ENCODE assay signal across 8 cellular contexts in the genomic region with DNA sequence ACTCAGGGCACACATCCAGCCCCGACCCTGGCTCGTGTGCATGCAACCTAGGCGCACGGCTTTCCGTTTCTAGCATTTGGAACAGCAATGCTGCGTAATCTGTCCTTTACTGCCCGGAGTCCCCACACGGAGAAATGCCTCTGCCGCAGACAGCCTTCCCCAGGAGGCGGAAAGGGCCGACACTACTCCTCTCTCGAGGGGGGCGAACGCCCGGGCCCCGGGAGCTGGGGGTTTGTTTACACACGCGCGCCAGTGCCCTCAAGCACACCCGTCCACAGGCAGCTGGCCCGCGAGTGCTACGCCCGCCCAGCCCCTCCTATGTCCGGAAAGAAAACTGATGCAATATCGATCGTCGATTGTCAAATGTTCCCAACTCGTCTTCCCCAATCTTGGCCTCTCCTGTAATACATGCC. TPM values are rescaled to one million over a fixed set of nuclear protein-coding genes. Genes with fewer than 3 reads are reported as not detected.
DNase-seq lines count a peak whose midpoint lies in the region; ATAC-seq lines count a peak whose summit lies in the region.

No MANE protein-coding gene starts in this region.

- H3K9me3 ChIP-seq in endocrine pancreas (ENCODE audit: control insufficient read depth, low read length), result no peaks in the 10 kb centered on the region

- peaks cover 52% of the 10 kb centered on the region for H3K36me3 Mint-ChIP-seq in activated CD4-positive, alpha-beta T cell treated with anti-CD3 and anti-CD28 coated beads for 36 hours (ENCODE audit: low read depth)
- H3K36me3 Mint-ChIP-seq in stimulated activated naive CD8-positive, alpha-beta T cell treated with anti-CD3 and anti-CD28 coated beads, Interleukin-15, Interleukin-2, amounts not matched to agents 100 ng/mL and 50 ng/mL, for 24 hours (ENCODE audit: low read depth), result peaks cover 52% of the 10 kb centered on the region

- ATAC-seq in HG02623 (IDR thresholded peaks at IDR 0.05; ENCODE audit: unreplicated experiment), result peak; percentile 9
- ATAC-seq in activated CD4-positive, alpha-beta T cell treated with anti-CD3 and anti-CD28 coated beads for 36 hours, result peak; percentile 38

- H3K4me1 ChIP-seq in endocrine pancreas (ENCODE audit: control insufficient read depth, insufficient read depth, low read length), result peaks cover 14% of the 10 kb centered on the region

- peak overlapping the region; percentile 97 for H3K27ac Mint-ChIP-seq in activated CD4-positive, alpha-beta T cell treated with anti-CD3 and anti-CD28 coated beads for 36 hours
- H3K27ac Mint-ChIP-seq in stimulated activated naive CD8-positive, alpha-beta T cell treated with anti-CD3 and anti-CD28 coated beads, Interleukin-15, Interleukin-2, amounts not matched to agents 100 ng/mL and 50 ng/mL, for 24 hours, result peak overlapping the region; percentile 100

- POLR2A ChIA-PET in activated CD4-positive, alpha-beta T cell treated with anti-CD3 and anti-CD28 coated beads for 36 hours (lab: Charles Lee), result interaction anchor here (0.5 to 2.3 kb wide), 8 partner anchors 10 to 382 kb away, joined by 3 to 18 read pairs (median 3); partner anchors contain the start of genes SCAF11 and SLC38A1

- peak overlapping the region; percentile 65 for H3K9ac ChIP-seq in endocrine pancreas (ENCODE audit: control insufficient read depth, insufficient read depth, low read length)

- no peaks in the 10 kb centered on the region for H3K9me3 Mint-ChIP-seq in activated CD4-positive, alpha-beta T cell treated with anti-CD3 and anti-CD28 coated beads for 36 hours (ENCODE audit: low read depth)
- no peaks in the 10 kb centered on the region for H3K9me3 Mint-ChIP-seq in stimulated activated naive CD8-positive, alpha-beta T cell treated with anti-CD3 and anti-CD28 coated beads, Interleukin-15, Interleukin-2, amounts not matched to agents 100 ng/mL and 50 ng/mL, for 24 hours

- no peaks in the 10 kb centered on the region for H3K36me3 ChIP-seq in endocrine pancreas (ENCODE audit: control insufficient read depth, insufficient read depth, low read length)

- H3K4me1 Mint-ChIP-seq in activated CD4-positive, alpha-beta T cell treated with anti-CD3 and anti-CD28 coated beads for 36 hours, result peaks cover 56% of the 10 kb centered on the region
- H3K4me1 Mint-ChIP-seq in stimulated activated naive CD8-positive, alpha-beta T cell treated with anti-CD3 and anti-CD28 coated beads, Interleukin-15, Interleukin-2, amounts not matched to agents 100 ng/mL and 50 ng/mL, for 24 hours (ENCODE audit: low read depth), result peaks cover 73% of the 10 kb centered on the region

- peak overlapping the region; percentile 55 for H3K4me3 ChIP-seq in endocrine pancreas (ENCODE audit: control insufficient read depth, insufficient read depth, low read length)

- intact Hi-C loops in activated CD4-positive, alpha-beta T cell treated with anti-CD3 and anti-CD28 coated beads for 36 hours (cut with DNase I, micrococcal nuclease), result loop anchor here (1.0 to 10.0 kb wide), 23 partner anchors 12 to 1451 kb away; partner anchors contain the start of genes ARID2 (in 2 of the 2), SCAF11 (in 2 of the 2), SLC38A1 (in 2 of the 2) and RPAP3 (in 1 of the 2)

- H3K27me3 Mint-ChIP-seq in activated CD4-positive, alpha-beta T cell treated with anti-CD3 and anti-CD28 coated beads for 36 hours, result no peaks in the 10 kb centered on the region
- no peaks in the 10 kb centered on the region for H3K27me3 Mint-ChIP-seq in stimulated activated naive CD8-positive, alpha-beta T cell treated with anti-CD3 and anti-CD28 coated beads, Interleukin-15, Interleukin-2, amounts not matched to agents 100 ng/mL and 50 ng/mL, for 24 hours

- no peaks in the 10 kb centered on the region for H3K27me3 ChIP-seq in endocrine pancreas (ENCODE audit: control insufficient read depth, insufficient read depth, low read length)

- DNase-seq in NCI-H2196 (lab: John Stamatoyannopoulos, UW; ENCODE audit: unreplicated experiment) (peak; percentile 40), NCI-H2196 treated with DMSO at 0.1 percent for 48 hours (lab: John Stamatoyannopoulos, UW; ENCODE audit: unreplicated experiment) (no peak), NCI-H1930 (lab: John Stamatoyannopoulos, UW) (peak; percentile 76 to 81), midbrain (lab: John Stamatoyannopoulos, UW) (peak; percentile 80)
- DNase-seq in activated CD4-positive, alpha-beta T cell treated with anti-CD3 and anti-CD28 coated beads for 36 hours, result peak; percentile 76

- CTCF ChIA-PET in activated CD4-positive, alpha-beta T cell treated with anti-CD3 and anti-CD28 coated beads for 36 hours (lab: Charles Lee), result interaction anchor here (0.6 kb wide), 1 partner anchor 457 kb away, joined by 3 read pairs; no protein-coding TSS in a partner anchor

- peak overlapping the region; percentile 97 for H3K4me3 Mint-ChIP-seq in activated CD4-positive, alpha-beta T cell treated with anti-CD3 and anti-CD28 coated beads for 36 hours
- H3K4me3 Mint-ChIP-seq in stimulated activated naive CD8-positive, alpha-beta T cell treated with anti-CD3 and anti-CD28 coated beads, Interleukin-15, Interleukin-2, amounts not matched to agents 100 ng/mL and 50 ng/mL, for 24 hours, result peak overlapping the region; percentile 95

RNA-seq across cellular contexts. Expression of gene SLC38A2, which starts 0.8 kb away (rescaled TPM):
- 100 to 1,000 TPM; 211 to 296 TPM for total RNA-seq in activated CD4-positive, alpha-beta T cell treated with anti-CD3 and anti-CD28 coated beads for 36 hours
